ENCODE assay signal across 8 cellular contexts in genomic region chr11:119340335-119341221, GRCh38. TPM values are rescaled to one million over a fixed set of nuclear protein-coding genes. Genes with fewer than 3 reads are reported as not detected.
DNase-seq lines count a peak whose midpoint lies in the region; ATAC-seq lines count a peak whose summit lies in the region.

Gene C1QTNF5, minus strand, starts transcription at chr11:119340883. Its CDS starts 486 bp downstream, at chr11:119340397.

- peak within 1 kb of the TSS; percentile 22 to 38 for H3K4me3 ChIP-seq in muscle layer of colon (ENCODE audit: low read depth in 1 of 2, low read length in 2 of 2)

- H3K36me3 ChIP-seq in muscle layer of colon (ENCODE audit: insufficient read depth, low read length), result peaks cover 8% of the 10 kb centered on the region

- H3K27me3 ChIP-seq in muscle layer of colon (ENCODE audit: control insufficient read depth in 1 of 2, insufficient read depth in 2 of 2, low read length in 2 of 2), result peaks cover 0 to 11% of the 10 kb centered on the region in 2 donors

- no peak within 1 kb of the TSS for H3K9ac ChIP-seq in muscle layer of colon (ENCODE audit: low read length)

- H3K4me1 Mint-ChIP-seq in activated naive CD8-positive, alpha-beta T cell (ENCODE audit: low read depth), result peaks cover 26% of the 10 kb centered on the region
- H3K4me1 Mint-ChIP-seq in activated naive CD8-positive, alpha-beta T cell treated with anti-CD3 and anti-CD28 coated beads for 36 hours, result peaks cover 22% of the 10 kb centered on the region

- H3K27ac Mint-ChIP-seq in activated naive CD8-positive, alpha-beta T cell, result no peak within 1 kb of the TSS
- H3K27ac Mint-ChIP-seq in activated naive CD8-positive, alpha-beta T cell treated with anti-CD3 and anti-CD28 coated beads for 36 hours, result no peak within 1 kb of the TSS

- no peak for DNase-seq in activated naive CD8-positive, alpha-beta T cell treated with anti-CD3 and anti-CD28 coated beads for 36 hours
- DNase-seq in fibroblast of gingiva (ENCODE audit: low read depth) (peak; percentile 69), NCI-H1105 (lab: John Stamatoyannopoulos, UW) (no peak)
- DNase-seq in stimulated activated CD4-positive, alpha-beta T cell treated with anti-CD3 and anti-CD28 coated beads, Interleukin-4, amount 100 ng/mL, for 4 hours, result no peak

- ATAC-seq in HG02884 (IDR thresholded peaks at IDR 0.05; ENCODE audit: unreplicated experiment) (no peak), GM21576 (IDR thresholded peaks at IDR 0.05; ENCODE audit: unreplicated experiment) (no peak)

- H3K27ac ChIP-seq in muscle layer of colon (ENCODE audit: low read depth, low read length), result peak within 1 kb of the TSS; percentile 27

- no peaks in the 10 kb centered on the region for H3K9me3 Mint-ChIP-seq in activated naive CD8-positive, alpha-beta T cell (ENCODE audit: low read depth)
- no peaks in the 10 kb centered on the region for H3K9me3 Mint-ChIP-seq in activated naive CD8-positive, alpha-beta T cell treated with anti-CD3 and anti-CD28 coated beads for 36 hours

- H3K36me3 Mint-ChIP-seq in activated naive CD8-positive, alpha-beta T cell, result no peaks in the 10 kb centered on the region
- H3K36me3 Mint-ChIP-seq in activated naive CD8-positive, alpha-beta T cell treated with anti-CD3 and anti-CD28 coated beads for 36 hours, result peaks cover 10% of the 10 kb centered on the region

- peaks cover 32% of the 10 kb centered on the region for H3K4me1 ChIP-seq in muscle layer of colon (ENCODE audit: insufficient read depth, low read length)

- peaks cover 18% of the 10 kb centered on the region for H3K27me3 Mint-ChIP-seq in activated naive CD8-positive, alpha-beta T cell
- peaks cover 37% of the 10 kb centered on the region for H3K27me3 Mint-ChIP-seq in activated naive CD8-positive, alpha-beta T cell treated with anti-CD3 and anti-CD28 coated beads for 36 hours

- no peaks in the 10 kb centered on the region for H3K9me3 ChIP-seq in muscle layer of colon (ENCODE audit: low read length)

- H3K4me3 Mint-ChIP-seq in activated naive CD8-positive, alpha-beta T cell, result peak within 1 kb of the TSS; percentile 51
- no peak within 1 kb of the TSS for H3K4me3 Mint-ChIP-seq in activated naive CD8-positive, alpha-beta T cell treated with anti-CD3 and anti-CD28 coated beads for 36 hours

RNA-seq across cellular contexts. Expression of gene C1QTNF5, which starts in this region (rescaled TPM):
- not detected for total RNA-seq in activated naive CD8-positive, alpha-beta T cell treated with anti-CD3 and anti-CD28 coated beads for 36 hours
